In the genomic region with DNA sequence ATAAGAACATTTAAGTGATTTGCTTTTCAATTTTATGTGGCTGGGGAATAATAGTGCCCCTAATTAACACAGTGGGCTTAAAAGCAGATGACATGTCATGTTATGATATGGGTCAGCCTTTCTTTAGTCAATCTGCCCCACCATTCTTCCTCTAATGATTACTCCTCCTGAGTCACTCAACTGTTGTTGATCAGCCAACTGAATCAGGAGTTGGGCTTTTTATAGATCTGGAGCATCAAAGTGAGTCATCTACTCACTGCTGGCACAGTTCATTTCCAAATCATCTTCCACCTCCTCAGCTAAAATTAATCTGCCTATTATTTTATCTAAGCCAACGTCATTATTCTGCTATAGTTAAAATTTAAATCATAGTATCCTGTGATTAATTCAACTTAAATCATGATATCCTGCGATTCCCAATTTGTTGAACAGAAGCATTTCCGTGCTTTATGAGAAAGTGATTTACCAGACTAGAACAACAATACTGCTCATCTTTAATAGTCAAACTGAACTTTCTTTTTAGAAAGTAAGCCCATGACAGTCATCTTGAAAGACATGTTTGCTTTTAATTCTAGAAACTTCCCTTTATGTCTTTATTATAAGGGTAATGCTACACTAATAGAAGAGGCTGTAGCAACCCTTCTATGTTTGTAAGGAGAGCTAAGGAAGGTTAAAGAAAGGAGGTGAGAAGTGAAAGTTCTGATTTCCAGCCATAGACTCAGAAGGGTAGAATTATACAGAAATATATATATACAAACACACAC, we compare ENCODE assay signal across 13 cellular contexts.
DNase-seq lines count a peak whose midpoint lies in the region; ATAC-seq, FAIRE-seq and TF ChIP-seq lines count a peak whose summit lies in the region.
"Had no signal": no experiment of that assay in that cellular context is flagged by ENCODE, and none has a peak within 500 bp of the region (broad histone marks: within the 10 kb centered on the region; RNA-seq: fewer than 3 reads in every experiment).

No MANE protein-coding gene starts in this region.

- in situ Hi-C loops in GM12878 (cut with MboI), result no loop called here

- H3K36me3 ChIP-seq in GM12878 (ENCODE audit: control insufficient read depth in 2 of 2, insufficient read depth in 2 of 2, low read length in 1 of 2), result no peaks in the 10 kb centered on the region

- POLR2A ChIA-PET in GM12878 (lab: Charles Lee), result no interaction called here

- TF ChIP-seq RAD21 in GM12878 (IDR thresholded peaks at IDR 0.05; ENCODE audit: insufficient read depth, low read depth, low read length), result no peak

- ATAC-seq in GM12878 (peak; percentile 82), esophagus mucosa (no peak)
- ATAC-seq: Panc1 had no signal

- no peak overlapping the region for H3K4me2 ChIP-seq in GM12878 (ENCODE audit: control insufficient read depth, insufficient read depth)

- BruUV-seq in GM12878 (replicated peaks; lab: Mats Ljungman, UMichigan), result no TSS peak

- H4K20me1 ChIP-seq in GM12878 (ENCODE audit: control insufficient read depth, insufficient read depth), result no peaks in the 10 kb centered on the region

- TF ChIP-seq EP300 in GM12878 (IDR thresholded peaks at IDR 0.05; ENCODE audit: borderline replicate concordance in 1 of 2, control insufficient read depth in 1 of 2, low read depth in 2 of 2, low read length in 2 of 2), result no peak

- no peak overlapping the region for H3K27ac ChIP-seq in GM12878 (ENCODE audit: control insufficient read depth, insufficient read depth)
- H3K27ac ChIP-seq: HL-60 had no signal

- H3K4me1 ChIP-seq in GM12878 (ENCODE audit: control insufficient read depth, insufficient read depth, low read length), result no peaks in the 10 kb centered on the region

- no peak for TF ChIP-seq CTCF in GM12878 (IDR thresholded peaks at IDR 0.05 in 2 of 3, conservative IDR thresholded peaks at IDR 0.05 in 1 of 3; ENCODE audit: control insufficient read depth in 2 of 3, extremely low read depth in 1 of 3, insufficient read depth in 1 of 3, low read depth in 3 of 3, low read length in 3 of 3)

- H3K9me3 ChIP-seq in GM12878 (replicated peaks; ENCODE audit: control insufficient read depth, insufficient read depth, low read length), result no peaks in the 10 kb centered on the region

- no peak overlapping the region for H3K4me3 ChIP-seq in GM12878

- TF ChIP-seq POLR2A in GM12878 (IDR thresholded peaks at IDR 0.05; ENCODE audit: low read depth, low read length), result no peak

- H2AFZ ChIP-seq in GM12878 (ENCODE audit: control insufficient read depth, low read depth, low read length), result no peak overlapping the region

- intact Hi-C loops in GM12878 (cut with micrococcal nuclease; ENCODE audit: unreplicated experiment), result no loop called here

- H3K27me3 ChIP-seq in GM12878 (replicated peaks in 1 of 2; ENCODE audit: control insufficient read depth in 2 of 2, insufficient read depth in 2 of 2, low read length in 1 of 2), result no peaks in the 10 kb centered on the region

- FAIRE-seq in GM12878 (lab: Jason Lieb, UNC), result no peak

- no peak overlapping the region for H3K9ac ChIP-seq in GM12878 (ENCODE audit: control insufficient read depth, insufficient read depth, low read length)

- DNase-seq in EH (ENCODE audit: low read depth) (peak; percentile 57), HT-29 (ENCODE audit: low spot score) (peak; percentile 27), GM12878 (ENCODE audit: low read depth, low spot score) (no peak), myocyte (ENCODE audit: low read depth) (peak; percentile 73), NOMO-1 (lab: John Stamatoyannopoulos, UW; ENCODE audit: unreplicated experiment in 2 of 2) (no peak), NCI-H2196 (lab: John Stamatoyannopoulos, UW; ENCODE audit: unreplicated experiment) (no peak)
- DNase-seq in effector CD4-positive, alpha-beta T cell, result no peak
- DNase-seq: activated effector memory CD4-positive, alpha-beta T cell treated with Interleukin-2 at 50 U/mL for 16 hours; DND-41; NCI-H187 had no signal

- RAD21 ChIA-PET in GM12878 (lab: Charles Lee; ENCODE audit: unreplicated experiment), result no interaction called here

- 0% methylated on average over 3 of the region's 3 CpGs for WGBS in GM12878 (ENCODE audit: insufficient coverage, insufficient replicate concordance, low lambda C conversion rate, missing lambda C conversion rate)

- SMC1A ChIA-PET in GM12878 (lab: Charles Lee; ENCODE audit: uncharacterized antibody, unreplicated experiment), result interaction anchor here (0.7 to 1.5 kb wide), 4 partner anchors 11 to 1793 kb away, joined by 3 to 4 read pairs (median 4); no protein-coding TSS in a partner anchor

- CTCF ChIA-PET in GM12878 (lab: Yijun Ruan, JAX), result no interaction called here

- H3K79me2 ChIP-seq in GM12878 (ENCODE audit: control insufficient read depth, insufficient read depth, low read length), result no peaks in the 10 kb centered on the region

TF ChIP-seq in GM12878, 131 proteins besides CTCF, POLR2A, EP300 and RAD21 (continues in another document):
- no peak for TF ChIP-seq ZZZ3 (IDR thresholded peaks at IDR 0.05; ENCODE audit: control insufficient read depth, insufficient read length, low read depth)
- TF ChIP-seq, protein P1, sequence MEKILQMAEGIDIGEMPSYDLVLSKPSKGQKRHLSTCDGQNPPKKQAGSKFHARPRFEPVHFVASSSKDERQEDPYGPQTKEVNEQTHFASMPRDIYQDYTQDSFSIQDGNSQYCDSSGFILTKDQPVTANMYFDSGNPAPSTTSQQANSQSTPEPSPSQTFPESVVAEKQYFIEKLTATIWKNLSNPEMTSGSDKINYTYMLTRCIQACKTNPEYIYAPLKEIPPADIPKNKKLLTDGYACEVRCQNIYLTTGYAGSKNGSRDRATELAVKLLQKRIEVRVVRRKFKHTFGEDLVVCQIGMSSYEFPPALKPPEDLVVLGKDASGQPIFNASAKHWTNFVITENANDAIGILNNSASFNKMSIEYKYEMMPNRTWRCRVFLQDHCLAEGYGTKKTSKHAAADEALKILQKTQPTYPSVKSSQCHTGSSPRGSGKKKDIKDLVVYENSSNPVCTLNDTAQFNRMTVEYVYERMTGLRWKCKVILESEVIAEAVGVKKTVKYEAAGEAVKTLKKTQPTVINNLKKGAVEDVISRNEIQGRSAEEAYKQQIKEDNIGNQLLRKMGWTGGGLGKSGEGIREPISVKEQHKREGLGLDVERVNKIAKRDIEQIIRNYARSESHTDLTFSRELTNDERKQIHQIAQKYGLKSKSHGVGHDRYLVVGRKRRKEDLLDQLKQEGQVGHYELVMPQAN (conservative IDR thresholded peaks at IDR 0.05), result no peak
- TF ChIP-seq RB1 (IDR thresholded peaks at IDR 0.05; ENCODE audit: borderline replicate concordance), result no peak
- TF ChIP-seq CBFB (IDR thresholded peaks at IDR 0.05; ENCODE audit: low read depth), result no peak
- no peak for TF ChIP-seq NR2F1 (conservative IDR thresholded peaks at IDR 0.05)
- no peak for TF ChIP-seq RFX5 (IDR thresholded peaks at IDR 0.05; ENCODE audit: low read depth, low read length)
- no peak for TF ChIP-seq YY1 (IDR thresholded peaks at IDR 0.05; ENCODE audit: low read depth, low read length)
- no peak for TF ChIP-seq SREBF2 (IDR thresholded peaks at IDR 0.05; ENCODE audit: low read length)
- no peak for TF ChIP-seq RAD51 (IDR thresholded peaks at IDR 0.05)
- no peak for TF ChIP-seq ZNF384 (IDR thresholded peaks at IDR 0.05; ENCODE audit: borderline replicate concordance, low read depth, low read length)
- no peak for TF ChIP-seq LARP7 (IDR thresholded peaks at IDR 0.05)
- no peak for TF ChIP-seq POU2F2 (IDR thresholded peaks at IDR 0.05; ENCODE audit: borderline replicate concordance, low read depth, low read length)
- no peak for TF ChIP-seq POLR2AphosphoS2 (IDR thresholded peaks at IDR 0.05; ENCODE audit: low read depth, low read length)
- peak; percentile 78 for TF ChIP-seq JUNB (IDR thresholded peaks at IDR 0.05)
- no peak for TF ChIP-seq TBL1XR1 (IDR thresholded peaks at IDR 0.05; ENCODE audit: low read depth, low read length)
- no peak for TF ChIP-seq SP1 (IDR thresholded peaks at IDR 0.05; ENCODE audit: low read depth, low read length)
- TF ChIP-seq, protein P2, sequence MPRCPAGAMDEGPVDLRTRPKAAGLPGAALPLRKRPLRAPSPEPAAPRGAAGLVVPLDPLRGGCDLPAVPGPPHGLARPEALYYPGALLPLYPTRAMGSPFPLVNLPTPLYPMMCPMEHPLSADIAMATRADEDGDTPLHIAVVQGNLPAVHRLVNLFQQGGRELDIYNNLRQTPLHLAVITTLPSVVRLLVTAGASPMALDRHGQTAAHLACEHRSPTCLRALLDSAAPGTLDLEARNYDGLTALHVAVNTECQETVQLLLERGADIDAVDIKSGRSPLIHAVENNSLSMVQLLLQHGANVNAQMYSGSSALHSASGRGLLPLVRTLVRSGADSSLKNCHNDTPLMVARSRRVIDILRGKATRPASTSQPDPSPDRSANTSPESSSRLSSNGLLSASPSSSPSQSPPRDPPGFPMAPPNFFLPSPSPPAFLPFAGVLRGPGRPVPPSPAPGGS (IDR thresholded peaks at IDR 0.05; ENCODE audit: borderline replicate concordance, insufficient read depth, low read depth, low read length, poor library complexity, severe bottlenecking), result peak; percentile 42
- no peak for TF ChIP-seq BCL11A (IDR thresholded peaks at IDR 0.05; ENCODE audit: low read depth, low read length)
- TF ChIP-seq NFIC (IDR thresholded peaks at IDR 0.05; ENCODE audit: low read depth, low read length), result peak; percentile 71; the same call in 1 of the 2 replicates
- TF ChIP-seq TCF7 (IDR thresholded peaks at IDR 0.05; ENCODE audit: borderline replicate concordance), result no peak
- TF ChIP-seq NR2C2 (IDR thresholded peaks at IDR 0.05; ENCODE audit: borderline replicate concordance, control insufficient read depth, insufficient read length, low read depth), result no peak
- TF ChIP-seq, protein P3, sequence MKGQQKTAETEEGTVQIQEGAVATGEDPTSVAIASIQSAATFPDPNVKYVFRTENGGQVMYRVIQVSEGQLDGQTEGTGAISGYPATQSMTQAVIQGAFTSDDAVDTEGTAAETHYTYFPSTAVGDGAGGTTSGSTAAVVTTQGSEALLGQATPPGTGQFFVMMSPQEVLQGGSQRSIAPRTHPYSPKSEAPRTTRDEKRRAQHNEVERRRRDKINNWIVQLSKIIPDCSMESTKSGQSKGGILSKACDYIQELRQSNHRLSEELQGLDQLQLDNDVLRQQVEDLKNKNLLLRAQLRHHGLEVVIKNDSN (IDR thresholded peaks at IDR 0.05; ENCODE audit: borderline replicate concordance, extremely low read length, insufficient read depth, low read depth, low read length), result no peak
- no peak for TF ChIP-seq MXI1 (IDR thresholded peaks at IDR 0.05; ENCODE audit: low read depth, low read length)
- TF ChIP-seq FOXK2 (IDR thresholded peaks at IDR 0.05), result no peak
- TF ChIP-seq SMC3 (IDR thresholded peaks at IDR 0.05; ENCODE audit: borderline replicate concordance, low read length), result no peak
- TF ChIP-seq MTA2 (IDR thresholded peaks at IDR 0.05; ENCODE audit: low read depth), result peak; percentile 60
- TF ChIP-seq FOS (IDR thresholded peaks at IDR 0.05; ENCODE audit: borderline replicate concordance, extremely low read depth, insufficient read length), result no peak
- no peak for TF ChIP-seq HCFC1 (IDR thresholded peaks at IDR 0.05; ENCODE audit: low read length)
- no peak for TF ChIP-seq NBN (IDR thresholded peaks at IDR 0.05)

Comparison
In these comparisons a context has a peak if more than half of its experiments do, and no peak if none do; other contexts are left out.
1. DNase-seq: peak in EH (single experiment), HT-29 (single experiment) and myocyte (single experiment); none in GM12878 (single experiment), effector CD4-positive, alpha-beta T cell (single experiment), NOMO-1 (0 of 2) and NCI-H2196 (single experiment).